ENCODE assay signal across 13 cellular contexts in the genomic region with DNA sequence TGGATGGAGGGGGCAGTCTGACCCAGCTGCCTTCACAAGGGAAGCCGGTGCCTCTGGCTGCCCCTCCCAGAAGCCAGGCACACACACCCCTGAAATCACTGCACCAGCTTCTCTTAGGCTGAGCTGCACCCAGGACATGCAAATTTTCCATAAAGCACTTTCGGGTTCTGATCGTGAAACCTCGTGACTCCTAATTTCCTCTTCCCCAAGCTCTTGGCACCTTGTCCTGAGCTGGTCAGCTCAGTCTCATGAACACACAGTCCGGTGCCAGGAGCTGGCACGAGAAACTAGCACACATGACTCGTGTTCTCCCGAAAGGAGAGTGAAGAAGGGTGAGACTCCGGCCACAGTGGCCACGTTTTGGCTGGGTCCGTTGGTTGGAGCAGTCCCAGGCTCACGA. TPM values are rescaled to one million over a fixed set of nuclear protein-coding genes. Genes with fewer than 3 reads are reported as not detected.
DNase-seq lines count a peak whose midpoint lies in the region; ATAC-seq and TF ChIP-seq lines count a peak whose summit lies in the region.
"Had no signal": no experiment of that assay in that cellular context is flagged by ENCODE, and none has a peak within 500 bp of the region (broad histone marks: within the 10 kb centered on the region; RNA-seq: fewer than 3 reads in every experiment).

No MANE protein-coding gene starts in this region.

- no peaks in the 10 kb centered on the region for H3K27me3 ChIP-seq in adrenal gland
- no peaks in the 10 kb centered on the region for H3K27me3 ChIP-seq in heart right ventricle
- peaks cover 0 to 10% (median 0%) of the 10 kb centered on the region in 3 donors for H3K27me3 ChIP-seq in gastrocnemius medialis

- peak; percentile 84 for DNase-seq in COLO829 (ENCODE audit: low spot score)
- peak; percentile 73 to 94 (median 91) for DNase-seq in adrenal gland
- DNase-seq in heart right ventricle = peak; percentile 77 to 80
- peak; percentile 84 to 89 for DNase-seq in gastrocnemius medialis
- no peak for DNase-seq in stimulated activated CD4-positive, alpha-beta T cell treated with anti-CD3 and anti-CD28 coated beads, Interleukin-2, amount 100 ng/mL, for 24 hours
- no peak for DNase-seq in ACHN
- DNase-seq: activated CD8-positive, alpha-beta memory T cell treated with anti-CD3 and anti-CD28 coated beads for 24 hours; Caco-2; cerebellar nuclear complex; NK-92 treated with Interleukin-12 subunit alpha and Interleukin-12 subunit beta, amount 100 ng/mL, for 24 hours; stimulated activated CD4-positive, alpha-beta T cell treated with anti-CD3 and anti-CD28 coated beads, Interleukin-15, amount 100 ng/mL, for 24 hours had no signal

- peak; percentile 28 to 76 (median 44) for ATAC-seq in heart right ventricle
- ATAC-seq in gastrocnemius medialis = peak; percentile 81 to 86
- no peak for ATAC-seq in HG03159 (IDR thresholded peaks at IDR 0.05; ENCODE audit: unreplicated experiment)
- no peak for ATAC-seq in GM18873 (IDR thresholded peaks at IDR 0.05; ENCODE audit: low FRiP score, unreplicated experiment)

- intact Hi-C loops in adrenal gland (cut with DNase I) = loop anchor here in 1 of 2 donors (5.0 kb wide), 1 partner anchor 67 kb away; no protein-coding TSS in a partner anchor
- intact Hi-C loops in heart right ventricle (cut with DNase I) = loop anchor here in 3 of 10 donors (5.0 to 10.0 kb wide), 3 partner anchors 37 to 134 kb away; no protein-coding TSS in a partner anchor
- intact Hi-C loops in gastrocnemius medialis (cut with DNase I; ENCODE audit: low total_unique reads) = no loop called here

- H3K9me3 ChIP-seq in adrenal gland (replicated peaks in 1 of 3) (no peaks in the 10 kb centered on the region), heart right ventricle (no peaks in the 10 kb centered on the region), gastrocnemius medialis (no peaks in the 10 kb centered on the region)
- H3K9me3 ChIP-seq: Caco-2 had no signal

- H3K4me1 ChIP-seq in adrenal gland (replicated peaks in 1 of 2) = peaks cover 11 to 28% of the 10 kb centered on the region in 2 donors
- peaks cover 18 to 57% (median 44%) of the 10 kb centered on the region in 9 donors for H3K4me1 ChIP-seq in heart right ventricle
- H3K4me1 ChIP-seq in gastrocnemius medialis = peaks cover 22 to 28% of the 10 kb centered on the region in 2 donors

- H3K36me3 ChIP-seq in adrenal gland (replicated peaks in 1 of 2) = no peaks in the 10 kb centered on the region
- no peaks in the 10 kb centered on the region for H3K36me3 ChIP-seq in heart right ventricle
- no peaks in the 10 kb centered on the region for H3K36me3 ChIP-seq in gastrocnemius medialis

- TF ChIP-seq CTCF in adrenal gland (IDR thresholded peaks at IDR 0.05) (no peak), heart right ventricle (IDR thresholded peaks at IDR 0.05) (no peak), gastrocnemius medialis (IDR thresholded peaks at IDR 0.05 in 4 of 5, conservative IDR thresholded peaks at IDR 0.05 in 1 of 5) (no peak)

- 0 to 15% (median 8%) methylated on average over 10 to 12 of the region's 12 CpGs for WGBS in adrenal gland, 4 donors
- WGBS in heart right ventricle, 2 donors = 5 to 7% methylated on average over 12 of the region's 12 CpGs

- peak overlapping the region in 1 of 4 donors; percentile 2 for H3K4me3 ChIP-seq in adrenal gland
- H3K4me3 ChIP-seq in heart right ventricle = peak overlapping the region in 2 of 10 donors; percentile 2 to 16
- H3K4me3 ChIP-seq in gastrocnemius medialis = no peak overlapping the region

- H3K27ac ChIP-seq in adrenal gland = peak overlapping the region in 3 of 5 donors; percentile 29 to 79 (median 71)
- peak overlapping the region in 9 of 10 donors; percentile 3 to 85 (median 51) for H3K27ac ChIP-seq in heart right ventricle
- H3K27ac ChIP-seq in gastrocnemius medialis = peak overlapping the region; percentile 34 to 62 (median 56)

- in situ Hi-C loops in gastrocnemius medialis (cut with MboI; ENCODE audit: low sequenced_read_pairs in 4 of 4) = loop anchor here (5.0 to 10.0 kb wide), 3 partner anchors 54 to 67 kb away; no protein-coding TSS in a partner anchor
- in situ Hi-C loops in ACHN (cut with HindIII; ENCODE audit: low pct_ligation_motif_present, low pct_unique_long_range_greater_than_20kb, low sequenced_read_pairs) = no loop called here

- TF ChIP-seq POLR2A in adrenal gland (IDR thresholded peaks at IDR 0.05) = no peak
- TF ChIP-seq POLR2A in gastrocnemius medialis (IDR thresholded peaks at IDR 0.05) = no peak

RNA-seq across cellular contexts. Expression of a gene that starts 9.0 kb away (rescaled TPM):
- total RNA-seq in adrenal gland (100 to 1,000 TPM in 6 of 8 donors, 10 to 100 TPM in 2; 84.7 to 131 (median 113) TPM), heart right ventricle (100 to 1,000 TPM; 118 to 173 (median 145) TPM), gastrocnemius medialis (10 to 100 TPM in 3 of 4 donors, 1 to 10 TPM in 1; 9.7 to 15.4 (median 12.8) TPM)
- polyA plus RNA-seq in adrenal gland (100 to 1,000 TPM in 1 of 3 donors, 10 to 100 TPM in 2; 46.2 to 152 (median 51.9) TPM), heart right ventricle (100 to 1,000 TPM in 1 of 2 donors, 10 to 100 TPM in 1; 49.1 to 120 TPM)

Comparison
In these comparisons a context has a peak if more than half of its experiments do, and no peak if none do; other contexts are left out.
1. DNase-seq: peak in COLO829 (single experiment), adrenal gland (7 of 7), heart right ventricle (2 of 2) and gastrocnemius medialis (2 of 2); none in stimulated activated CD4-positive, alpha-beta T cell treated with anti-CD3 and anti-CD28 coated beads, Interleukin-2, amount 100 ng/mL, for 24 hours (0 of 2) and ACHN (single experiment).
2. ATAC-seq: peak in heart right ventricle (8 of 8) and gastrocnemius medialis (2 of 2); none in HG03159 (single experiment) and GM18873 (single experiment).
3. RNA of a gene that starts 9.0 kb away (total RNA-seq): 118 to 173 TPM in heart right ventricle and 84.7 to 131 TPM in adrenal gland; 9.7 to 15.4 TPM in gastrocnemius medialis; every median in the first group is over 4 times any median in the second.
4. Peak in every context shown above with its lines, with median percentiles within 50 percentile points of each other: H3K27ac ChIP-seq.